ENCODE assay signal across 21 cellular contexts in genomic region chr2:70966681-70967080, GRCh38. TPM values are rescaled to one million over a fixed set of nuclear protein-coding genes. Genes with fewer than 3 reads are reported as not detected.
A peak's percentile ranks its signal among the peaks of the same experiment; 100 is the strongest.
DNase-seq lines count a peak whose midpoint lies in the region; ATAC-seq and TF ChIP-seq lines count a peak whose summit lies in the region.
"Had no signal": no experiment of that assay in that cellular context is flagged by ENCODE, and none has a peak within 500 bp of the region (broad histone marks: within the 10 kb centered on the region; RNA-seq: fewer than 3 reads in every experiment).

No MANE protein-coding gene starts in this region.

- no peak overlapping the region for H3K27ac Mint-ChIP-seq in activated T-helper 2 cell treated with anti-CD3 and anti-CD28 coated beads, Interferon-gamma antibody, Interleukin-2, Interleukin-4, amounts not matched to agents 10 μg/mL and 5 μg/mL and 100 μg/mL, durations not matched to agents 14 hours and 24 hours and 36 hours
- no peak overlapping the region for H3K27ac Mint-ChIP-seq in type B pancreatic cell
- H3K27ac Mint-ChIP-seq: HFFc6 had no signal

- no peak for ATAC-seq in lung (ENCODE audit: insufficient read depth, low FRiP score)
- ATAC-seq: Panc1 had no signal

- no peaks in the 10 kb centered on the region for H3K36me3 Mint-ChIP-seq in activated T-helper 2 cell treated with anti-CD3 and anti-CD28 coated beads, Interferon-gamma antibody, Interleukin-2, Interleukin-4, amounts not matched to agents 10 μg/mL and 5 μg/mL and 100 μg/mL, durations not matched to agents 14 hours and 24 hours and 36 hours (ENCODE audit: low read depth)
- H3K36me3 Mint-ChIP-seq in type B pancreatic cell: no peaks in the 10 kb centered on the region

- no peak overlapping the region for H3K4me3 Mint-ChIP-seq in activated T-helper 2 cell treated with anti-CD3 and anti-CD28 coated beads, Interferon-gamma antibody, Interleukin-2, Interleukin-4, amounts not matched to agents 10 μg/mL and 5 μg/mL and 100 μg/mL, durations not matched to agents 14 hours and 24 hours and 36 hours (ENCODE audit: low read depth)
- H3K4me3 Mint-ChIP-seq in type B pancreatic cell: no peak overlapping the region
- H3K4me3 Mint-ChIP-seq: HFFc6 had no signal

- no peaks in the 10 kb centered on the region for H3K9me3 Mint-ChIP-seq in activated T-helper 2 cell treated with anti-CD3 and anti-CD28 coated beads, Interferon-gamma antibody, Interleukin-2, Interleukin-4, amounts not matched to agents 10 μg/mL and 5 μg/mL and 100 μg/mL, durations not matched to agents 14 hours and 24 hours and 36 hours
- no peaks in the 10 kb centered on the region for H3K9me3 Mint-ChIP-seq in type B pancreatic cell
- H3K9me3 Mint-ChIP-seq: HFFc6 had no signal

- H3K27ac ChIP-seq in lung (ENCODE audit: low read depth in 1 of 2, low read length in 1 of 2) (no peak overlapping the region), dorsolateral prefrontal cortex (no peak overlapping the region)
- H3K27ac ChIP-seq: HL-60, SJCRH30 had no signal

- H3K36me3 ChIP-seq in lung (ENCODE audit: control insufficient read depth in 2 of 2, insufficient read depth in 2 of 2, low read length in 2 of 2): no peaks in the 10 kb centered on the region
- H3K36me3 ChIP-seq: BE2C, SJCRH30 had no signal

- no peaks in the 10 kb centered on the region for H3K27me3 ChIP-seq in lung (ENCODE audit: control insufficient read depth, insufficient read depth)
- H3K27me3 ChIP-seq in dorsolateral prefrontal cortex: peaks cover 0 to 8% (median 0%) of the 10 kb centered on the region in 45 donors
- H3K27me3 ChIP-seq: BE2C, SJCRH30 had no signal

- DNase-seq in activated T-cell treated with anti-CD3 and anti-CD28 coated beads, Interleukin-2, amount 50 U/mL, for 1 hour: peak; percentile 3
- DNase-seq in activated T-cell treated with anti-CD3 and anti-CD28 coated beads for 4 hours (no peak), lung (ENCODE audit: low spot score) (peak; percentile 15), type B pancreatic cell (ENCODE audit: extremely low spot score, unreplicated experiment) (peak; percentile 36), dorsolateral prefrontal cortex (no peak), NCI-H1930 (lab: John Stamatoyannopoulos, UW) (no peak)
- DNase-seq in activated T-helper 2 cell treated with anti-CD3 and anti-CD28 coated beads, Interferon-gamma antibody, Interleukin-2, Interleukin-4, amounts not matched to agents 10 μg/mL and 5 μg/mL and 100 μg/mL, durations not matched to agents 14 hours and 24 hours and 36 hours (ENCODE audit: low spot score): peak; percentile 2
- DNase-seq: BE2C; EL; HFFc6; KBM-7; NCI-H1092; NCI-H1436; NCI-H187 treated with DMSO at 0.1 percent for 48 hours; NCI-H2227 treated with DMSO at 0.1 percent for 48 hours; NCI-H510A; NCI-H748 treated with DMSO at 0.1 percent for 48 hours; NK-92 treated with Interleukin-12 subunit alpha and Interleukin-12 subunit beta, amount 100 ng/mL, for 24 hours; SJCRH30 had no signal

- no peak for TF ChIP-seq CTCF in lung (IDR thresholded peaks at IDR 0.05; ENCODE audit: control extremely low read depth, extremely low read depth)
- no peak for TF ChIP-seq CTCF in type B pancreatic cell (conservative IDR thresholded peaks at IDR 0.05)
- TF ChIP-seq CTCF in dorsolateral prefrontal cortex (IDR thresholded peaks at IDR 0.05 in 54 of 56, conservative IDR thresholded peaks at IDR 0.05 in 2 of 56; ENCODE audit: low read depth in 1 of 56, partially characterized antibody in 56 of 56): no peak

- intact Hi-C loops in activated T-helper 2 cell treated with anti-CD3 and anti-CD28 coated beads, Interferon-gamma antibody, Interleukin-2, Interleukin-4, amounts not matched to agents 10 μg/mL and 5 μg/mL and 100 μg/mL, durations not matched to agents 14 hours and 24 hours and 36 hours (cut with micrococcal nuclease): no loop called here
- intact Hi-C loops in dorsolateral prefrontal cortex (cut with DNase I): no loop called here

- peaks cover 52% of the 10 kb centered on the region for H3K27me3 Mint-ChIP-seq in activated T-helper 2 cell treated with anti-CD3 and anti-CD28 coated beads, Interferon-gamma antibody, Interleukin-2, Interleukin-4, amounts not matched to agents 10 μg/mL and 5 μg/mL and 100 μg/mL, durations not matched to agents 14 hours and 24 hours and 36 hours (ENCODE audit: low read depth)
- peaks cover 78% of the 10 kb centered on the region for H3K27me3 Mint-ChIP-seq in type B pancreatic cell

- peaks cover 3% of the 10 kb centered on the region for H3K4me1 Mint-ChIP-seq in activated T-helper 2 cell treated with anti-CD3 and anti-CD28 coated beads, Interferon-gamma antibody, Interleukin-2, Interleukin-4, amounts not matched to agents 10 μg/mL and 5 μg/mL and 100 μg/mL, durations not matched to agents 14 hours and 24 hours and 36 hours (ENCODE audit: low read depth)
- H3K4me1 Mint-ChIP-seq in type B pancreatic cell (ENCODE audit: unreplicated experiment): peaks cover 5% of the 10 kb centered on the region

- 73 to 74% methylated on average over 4 of the region's 4 CpGs for WGBS in lung, 2 donors

- no peaks in the 10 kb centered on the region for H3K9me3 ChIP-seq in lung (ENCODE audit: control insufficient read depth in 2 of 2, insufficient read depth in 1 of 2, low read length in 1 of 2)
- H3K9me3 ChIP-seq: BE2C, SJCRH30 had no signal

- peaks cover 0 to 3% of the 10 kb centered on the region in 2 donors for H3K4me1 ChIP-seq in lung (ENCODE audit: control insufficient read depth in 2 of 2, insufficient read depth in 2 of 2, low read length in 2 of 2)
- H3K4me1 ChIP-seq: BE2C, SJCRH30 had no signal

- H3K4me3 ChIP-seq in lung (no peak overlapping the region), dorsolateral prefrontal cortex (no peak overlapping the region)
- H3K4me3 ChIP-seq: SJCRH30 had no signal

RNA-seq across cellular contexts. Expression of gene ANKRD53, which starts 11.7 kb away (rescaled TPM):
- not detected in 2 replicates for total RNA-seq in activated T-helper 2 cell treated with anti-CD3 and anti-CD28 coated beads, Interferon-gamma antibody, Interleukin-2, Interleukin-4, amounts not matched to agents 10 μg/mL and 5 μg/mL and 100 μg/mL, durations not matched to agents 14 hours and 24 hours and 36 hours
- total RNA-seq in lung: 1 to 10 TPM in 1 of 2 donors, under 1 TPM in 1; 0.82 to 2.5 TPM
- under 1 TPM; 0.63 to 0.69 TPM for polyA plus RNA-seq in lung
- 0.55 and 0.72 TPM in 2 replicates for total RNA-seq in type B pancreatic cell (ENCODE audit: low replicate concordance)
- total RNA-seq in dorsolateral prefrontal cortex: 1 to 10 TPM in 28 of 120 experiments, under 1 TPM in 41, not detected in 51; 0.25 to 3.2 (median 0.91) TPM

RNA-seq across cellular contexts. Expression of gene TEX261, which starts 28.0 kb away (rescaled TPM):
- 67.9 and 68.8 TPM in 2 replicates for total RNA-seq in activated T-helper 2 cell treated with anti-CD3 and anti-CD28 coated beads, Interferon-gamma antibody, Interleukin-2, Interleukin-4, amounts not matched to agents 10 μg/mL and 5 μg/mL and 100 μg/mL, durations not matched to agents 14 hours and 24 hours and 36 hours
- total RNA-seq in lung (10 to 100 TPM; 23.0 to 55.8 TPM), type B pancreatic cell (ENCODE audit: low replicate concordance) (46.1 and 50.0 TPM in 2 replicates), dorsolateral prefrontal cortex (10 to 100 TPM; 28.4 to 60.5 (median 42.3) TPM)
- 10 to 100 TPM; 31.8 to 36.9 TPM for polyA plus RNA-seq in lung

RNA-seq across cellular contexts. Expression of gene ATP6V1B1, which starts 31.0 kb away (rescaled TPM):
- not detected in 2 replicates for total RNA-seq in activated T-helper 2 cell treated with anti-CD3 and anti-CD28 coated beads, Interferon-gamma antibody, Interleukin-2, Interleukin-4, amounts not matched to agents 10 μg/mL and 5 μg/mL and 100 μg/mL, durations not matched to agents 14 hours and 24 hours and 36 hours
- 1 to 10 TPM; 1.4 to 5.9 TPM for total RNA-seq in lung
- 1 to 10 TPM in 1 of 2 donors, under 1 TPM in 1; 0.33 to 2.2 TPM for polyA plus RNA-seq in lung
- total RNA-seq in type B pancreatic cell (ENCODE audit: low replicate concordance): 6.3 and 8.6 TPM in 2 replicates
- 1 to 10 TPM in 11 of 120 experiments, under 1 TPM in 12, not detected in 97; 0.23 to 1.8 (median 1.00) TPM for total RNA-seq in dorsolateral prefrontal cortex

Comparison
In these comparisons a context has a peak if more than half of its experiments do, and no peak if none do; other contexts are left out.
1. DNase-seq: peak in activated T-cell treated with anti-CD3 and anti-CD28 coated beads, Interleukin-2, amount 50 U/mL, for 1 hour (single experiment), activated T-helper 2 cell treated with anti-CD3 and anti-CD28 coated beads, Interferon-gamma antibody, Interleukin-2, Interleukin-4, amounts not matched to agents 10 μg/mL and 5 μg/mL and 100 μg/mL, durations not matched to agents 14 hours and 24 hours and 36 hours (single experiment), lung (single experiment) and type B pancreatic cell (single experiment); none in activated T-cell treated with anti-CD3 and anti-CD28 coated beads for 4 hours (single experiment), dorsolateral prefrontal cortex (0 of 10) and NCI-H1930 (0 of 2).